1 cellular context compared by ENCODE assay signal in the genomic region with DNA sequence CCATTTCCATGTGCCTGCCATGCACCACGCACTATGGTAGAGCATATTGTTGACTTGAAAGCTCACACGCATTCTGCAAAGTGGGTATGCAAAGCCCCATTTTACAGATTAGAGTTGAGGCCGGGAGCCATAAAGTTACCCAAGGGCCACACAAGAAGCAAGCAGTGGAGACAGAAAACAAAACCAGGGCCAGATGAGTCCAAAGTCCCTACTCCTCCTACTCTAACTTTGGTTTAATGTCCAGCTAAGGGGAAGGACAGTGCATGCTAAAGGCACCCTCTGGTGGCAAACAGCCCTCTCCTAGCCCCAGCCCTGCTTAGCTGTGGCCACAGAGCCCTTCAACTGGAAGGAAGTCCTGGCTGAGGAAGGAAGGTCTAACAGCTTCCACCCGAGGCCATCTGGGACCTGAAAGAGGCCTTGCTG.
A peak's percentile ranks its signal among the peaks of the same experiment; 100 is the strongest.
TF ChIP-seq lines count a peak whose summit lies in the region.

No MANE protein-coding gene starts in this region.

TF ChIP-seq in HepG2, 621 proteins besides CTCF, POLR2A, EP300 and RAD21 (continued from another document):
- TF ChIP-seq, protein P1, sequence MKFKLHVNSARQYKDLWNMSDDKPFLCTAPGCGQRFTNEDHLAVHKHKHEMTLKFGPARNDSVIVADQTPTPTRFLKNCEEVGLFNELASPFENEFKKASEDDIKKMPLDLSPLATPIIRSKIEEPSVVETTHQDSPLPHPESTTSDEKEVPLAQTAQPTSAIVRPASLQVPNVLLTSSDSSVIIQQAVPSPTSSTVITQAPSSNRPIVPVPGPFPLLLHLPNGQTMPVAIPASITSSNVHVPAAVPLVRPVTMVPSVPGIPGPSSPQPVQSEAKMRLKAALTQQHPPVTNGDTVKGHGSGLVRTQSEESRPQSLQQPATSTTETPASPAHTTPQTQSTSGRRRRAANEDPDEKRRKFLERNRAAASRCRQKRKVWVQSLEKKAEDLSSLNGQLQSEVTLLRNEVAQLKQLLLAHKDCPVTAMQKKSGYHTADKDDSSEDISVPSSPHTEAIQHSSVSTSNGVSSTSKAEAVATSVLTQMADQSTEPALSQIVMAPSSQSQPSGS (CRISPR knock-in tag; IDR thresholded peaks at IDR 0.05), result 0 out of 2 replicates have a peak, but pooled peaks have one; percentile 38
- TF ChIP-seq HOXD1 (CRISPR knock-in tag; IDR thresholded peaks at IDR 0.05) (no peak), ZKSCAN5 (CRISPR knock-in tag; IDR thresholded peaks at IDR 0.05) (no peak), ZNF501 (CRISPR knock-in tag; IDR thresholded peaks at IDR 0.05) (peak; percentile 63; the same call in 1 of the 2 replicates), ZFP90 (CRISPR knock-in tag; IDR thresholded peaks at IDR 0.05; ENCODE audit: borderline replicate concordance) (no peak), ZBTB7A (CRISPR knock-in tag; IDR thresholded peaks at IDR 0.05) (no peak), BRCA1 (CRISPR knock-in tag; IDR thresholded peaks at IDR 0.05) (no peak), CBFB (CRISPR knock-in tag; IDR thresholded peaks at IDR 0.05) (no peak), ZNF879 (CRISPR knock-in tag; IDR thresholded peaks at IDR 0.05) (no peak), XRCC5 (optimal IDR thresholded peaks at IDR 0.05; ENCODE audit: low read length) (peak; percentile 69), ZNF703 (CRISPR knock-in tag; IDR thresholded peaks at IDR 0.05; ENCODE audit: borderline replicate concordance) (no peak), KDM2A (CRISPR knock-in tag; IDR thresholded peaks at IDR 0.05; ENCODE audit: borderline replicate concordance, low read depth) (peak; percentile 53; the same call in 1 of the 2 replicates), ZNF878 (CRISPR knock-in tag; IDR thresholded peaks at IDR 0.05) (no peak), ZFP1 (CRISPR knock-in tag; IDR thresholded peaks at IDR 0.05) (no peak), ZNF274 (CRISPR knock-in tag; IDR thresholded peaks at IDR 0.05) (no peak), ZNF713 (CRISPR knock-in tag; IDR thresholded peaks at IDR 0.05) (no peak), REXO4 (CRISPR knock-in tag; IDR thresholded peaks at IDR 0.05; ENCODE audit: borderline replicate concordance) (no peak), SP5 (CRISPR knock-in tag; IDR thresholded peaks at IDR 0.05; ENCODE audit: borderline replicate concordance, low read depth) (peak; percentile 98), RBM22 (optimal IDR thresholded peaks at IDR 0.05; ENCODE audit: low read length) (peak; percentile 20), ZSCAN20 (CRISPR knock-in tag; IDR thresholded peaks at IDR 0.05; ENCODE audit: borderline replicate concordance) (peak; percentile 97), NR3C1 (CRISPR knock-in tag; IDR thresholded peaks at IDR 0.05) (no peak), TGIF2 (CRISPR knock-in tag; IDR thresholded peaks at IDR 0.05) (no peak), RAD51 (IDR thresholded peaks at IDR 0.05; ENCODE audit: borderline replicate concordance) (no peak), SOX13 (IDR thresholded peaks at IDR 0.05) (no peak), SOX13 (CRISPR knock-in tag; conservative IDR thresholded peaks at IDR 0.05 in 1 of 2, IDR thresholded peaks at IDR 0.05 in 1 of 2) (peak in 1 of 2 experiments; percentile 36; a peak in 2 of 4 replicates), NCOA5 (CRISPR knock-in tag; IDR thresholded peaks at IDR 0.05) (no peak), THAP11 (CRISPR knock-in tag; IDR thresholded peaks at IDR 0.05) (0 out of 2 replicates have a peak, but pooled peaks have one; percentile 48), FLYWCH1 (CRISPR knock-in tag; IDR thresholded peaks at IDR 0.05) (no peak), MEF2D (CRISPR knock-in tag; IDR thresholded peaks at IDR 0.05) (no peak), GZF1 (CRISPR knock-in tag; IDR thresholded peaks at IDR 0.05) (no peak), DR1 (CRISPR knock-in tag; IDR thresholded peaks at IDR 0.05) (no peak), CCDC6 (CRISPR knock-in tag; IDR thresholded peaks at IDR 0.05) (no peak)
- TF ChIP-seq, protein P2, sequence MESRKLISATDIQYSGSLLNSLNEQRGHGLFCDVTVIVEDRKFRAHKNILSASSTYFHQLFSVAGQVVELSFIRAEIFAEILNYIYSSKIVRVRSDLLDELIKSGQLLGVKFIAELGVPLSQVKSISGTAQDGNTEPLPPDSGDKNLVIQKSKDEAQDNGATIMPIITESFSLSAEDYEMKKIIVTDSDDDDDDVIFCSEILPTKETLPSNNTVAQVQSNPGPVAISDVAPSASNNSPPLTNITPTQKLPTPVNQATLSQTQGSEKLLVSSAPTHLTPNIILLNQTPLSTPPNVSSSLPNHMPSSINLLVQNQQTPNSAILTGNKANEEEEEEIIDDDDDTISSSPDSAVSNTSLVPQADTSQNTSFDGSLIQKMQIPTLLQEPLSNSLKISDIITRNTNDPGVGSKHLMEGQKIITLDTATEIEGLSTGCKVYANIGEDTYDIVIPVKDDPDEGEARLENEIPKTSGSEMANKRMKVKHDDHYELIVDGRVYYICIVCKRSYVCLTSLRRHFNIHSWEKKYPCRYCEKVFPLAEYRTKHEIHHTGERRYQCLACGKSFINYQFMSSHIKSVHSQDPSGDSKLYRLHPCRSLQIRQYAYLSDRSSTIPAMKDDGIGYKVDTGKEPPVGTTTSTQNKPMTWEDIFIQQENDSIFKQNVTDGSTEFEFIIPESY (CRISPR knock-in tag; IDR thresholded peaks at IDR 0.05), result 0 out of 2 replicates have a peak, but pooled peaks have one; percentile 5
- TF ChIP-seq, protein P3, sequence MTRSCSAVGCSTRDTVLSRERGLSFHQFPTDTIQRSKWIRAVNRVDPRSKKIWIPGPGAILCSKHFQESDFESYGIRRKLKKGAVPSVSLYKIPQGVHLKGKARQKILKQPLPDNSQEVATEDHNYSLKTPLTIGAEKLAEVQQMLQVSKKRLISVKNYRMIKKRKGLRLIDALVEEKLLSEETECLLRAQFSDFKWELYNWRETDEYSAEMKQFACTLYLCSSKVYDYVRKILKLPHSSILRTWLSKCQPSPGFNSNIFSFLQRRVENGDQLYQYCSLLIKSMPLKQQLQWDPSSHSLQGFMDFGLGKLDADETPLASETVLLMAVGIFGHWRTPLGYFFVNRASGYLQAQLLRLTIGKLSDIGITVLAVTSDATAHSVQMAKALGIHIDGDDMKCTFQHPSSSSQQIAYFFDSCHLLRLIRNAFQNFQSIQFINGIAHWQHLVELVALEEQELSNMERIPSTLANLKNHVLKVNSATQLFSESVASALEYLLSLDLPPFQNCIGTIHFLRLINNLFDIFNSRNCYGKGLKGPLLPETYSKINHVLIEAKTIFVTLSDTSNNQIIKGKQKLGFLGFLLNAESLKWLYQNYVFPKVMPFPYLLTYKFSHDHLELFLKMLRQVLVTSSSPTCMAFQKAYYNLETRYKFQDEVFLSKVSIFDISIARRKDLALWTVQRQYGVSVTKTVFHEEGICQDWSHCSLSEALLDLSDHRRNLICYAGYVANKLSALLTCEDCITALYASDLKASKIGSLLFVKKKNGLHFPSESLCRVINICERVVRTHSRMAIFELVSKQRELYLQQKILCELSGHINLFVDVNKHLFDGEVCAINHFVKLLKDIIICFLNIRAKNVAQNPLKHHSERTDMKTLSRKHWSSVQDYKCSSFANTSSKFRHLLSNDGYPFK (CRISPR knock-in tag; IDR thresholded peaks at IDR 0.05; ENCODE audit: borderline replicate concordance), result no peak; the same call in 1 of the 2 replicates
- TF ChIP-seq, protein P4, sequence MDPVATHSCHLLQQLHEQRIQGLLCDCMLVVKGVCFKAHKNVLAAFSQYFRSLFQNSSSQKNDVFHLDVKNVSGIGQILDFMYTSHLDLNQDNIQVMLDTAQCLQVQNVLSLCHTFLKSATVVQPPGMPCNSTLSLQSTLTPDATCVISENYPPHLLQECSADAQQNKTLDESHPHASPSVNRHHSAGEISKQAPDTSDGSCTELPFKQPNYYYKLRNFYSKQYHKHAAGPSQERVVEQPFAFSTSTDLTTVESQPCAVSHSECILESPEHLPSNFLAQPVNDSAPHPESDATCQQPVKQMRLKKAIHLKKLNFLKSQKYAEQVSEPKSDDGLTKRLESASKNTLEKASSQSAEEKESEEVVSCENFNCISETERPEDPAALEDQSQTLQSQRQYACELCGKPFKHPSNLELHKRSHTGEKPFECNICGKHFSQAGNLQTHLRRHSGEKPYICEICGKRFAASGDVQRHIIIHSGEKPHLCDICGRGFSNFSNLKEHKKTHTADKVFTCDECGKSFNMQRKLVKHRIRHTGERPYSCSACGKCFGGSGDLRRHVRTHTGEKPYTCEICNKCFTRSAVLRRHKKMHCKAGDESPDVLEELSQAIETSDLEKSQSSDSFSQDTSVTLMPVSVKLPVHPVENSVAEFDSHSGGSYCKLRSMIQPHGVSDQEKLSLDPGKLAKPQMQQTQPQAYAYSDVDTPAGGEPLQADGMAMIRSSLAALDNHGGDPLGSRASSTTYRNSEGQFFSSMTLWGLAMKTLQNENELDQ (CRISPR knock-in tag; IDR thresholded peaks at IDR 0.05; ENCODE audit: borderline replicate concordance), result no peak
- TF ChIP-seq, protein P5, sequence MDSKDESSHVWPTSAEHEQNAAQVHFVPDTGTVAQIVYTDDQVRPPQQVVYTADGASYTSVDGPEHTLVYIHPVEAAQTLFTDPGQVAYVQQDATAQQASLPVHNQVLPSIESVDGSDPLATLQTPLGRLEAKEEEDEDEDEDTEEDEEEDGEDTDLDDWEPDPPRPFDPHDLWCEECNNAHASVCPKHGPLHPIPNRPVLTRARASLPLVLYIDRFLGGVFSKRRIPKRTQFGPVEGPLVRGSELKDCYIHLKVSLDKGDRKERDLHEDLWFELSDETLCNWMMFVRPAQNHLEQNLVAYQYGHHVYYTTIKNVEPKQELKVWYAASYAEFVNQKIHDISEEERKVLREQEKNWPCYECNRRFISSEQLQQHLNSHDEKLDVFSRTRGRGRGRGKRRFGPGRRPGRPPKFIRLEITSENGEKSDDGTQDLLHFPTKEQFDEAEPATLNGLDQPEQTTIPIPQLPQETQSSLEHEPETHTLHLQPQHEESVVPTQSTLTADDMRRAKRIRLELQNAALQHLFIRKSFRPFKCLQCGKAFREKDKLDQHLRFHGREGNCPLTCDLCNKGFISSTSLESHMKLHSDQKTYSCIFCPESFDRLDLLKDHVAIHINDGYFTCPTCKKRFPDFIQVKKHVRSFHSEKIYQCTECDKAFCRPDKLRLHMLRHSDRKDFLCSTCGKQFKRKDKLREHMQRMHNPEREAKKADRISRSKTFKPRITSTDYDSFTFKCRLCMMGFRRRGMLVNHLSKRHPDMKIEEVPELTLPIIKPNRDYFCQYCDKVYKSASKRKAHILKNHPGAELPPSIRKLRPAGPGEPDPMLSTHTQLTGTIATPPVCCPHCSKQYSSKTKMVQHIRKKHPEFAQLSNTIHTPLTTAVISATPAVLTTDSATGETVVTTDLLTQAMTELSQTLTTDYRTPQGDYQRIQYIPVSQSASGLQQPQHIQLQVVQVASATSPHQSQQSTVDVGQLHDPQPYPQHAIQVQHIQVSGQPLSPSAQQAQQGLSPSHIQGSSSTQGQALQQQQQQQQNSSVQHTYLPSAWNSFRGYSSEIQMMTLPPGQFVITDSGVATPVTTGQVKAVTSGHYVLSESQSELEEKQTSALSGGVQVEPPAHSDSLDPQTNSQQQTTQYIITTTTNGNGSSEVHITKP (CRISPR knock-in tag; IDR thresholded peaks at IDR 0.05; ENCODE audit: low read depth), result no peak
- TF ChIP-seq, protein P6, sequence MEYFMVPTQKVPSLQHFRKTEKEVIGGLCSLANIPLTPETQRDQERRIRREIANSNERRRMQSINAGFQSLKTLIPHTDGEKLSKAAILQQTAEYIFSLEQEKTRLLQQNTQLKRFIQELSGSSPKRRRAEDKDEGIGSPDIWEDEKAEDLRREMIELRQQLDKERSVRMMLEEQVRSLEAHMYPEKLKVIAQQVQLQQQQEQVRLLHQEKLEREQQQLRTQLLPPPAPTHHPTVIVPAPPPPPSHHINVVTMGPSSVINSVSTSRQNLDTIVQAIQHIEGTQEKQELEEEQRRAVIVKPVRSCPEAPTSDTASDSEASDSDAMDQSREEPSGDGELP (IDR thresholded peaks at IDR 0.05; ENCODE audit: borderline replicate concordance, low read depth), result no peak
- TF ChIP-seq, protein P7, sequence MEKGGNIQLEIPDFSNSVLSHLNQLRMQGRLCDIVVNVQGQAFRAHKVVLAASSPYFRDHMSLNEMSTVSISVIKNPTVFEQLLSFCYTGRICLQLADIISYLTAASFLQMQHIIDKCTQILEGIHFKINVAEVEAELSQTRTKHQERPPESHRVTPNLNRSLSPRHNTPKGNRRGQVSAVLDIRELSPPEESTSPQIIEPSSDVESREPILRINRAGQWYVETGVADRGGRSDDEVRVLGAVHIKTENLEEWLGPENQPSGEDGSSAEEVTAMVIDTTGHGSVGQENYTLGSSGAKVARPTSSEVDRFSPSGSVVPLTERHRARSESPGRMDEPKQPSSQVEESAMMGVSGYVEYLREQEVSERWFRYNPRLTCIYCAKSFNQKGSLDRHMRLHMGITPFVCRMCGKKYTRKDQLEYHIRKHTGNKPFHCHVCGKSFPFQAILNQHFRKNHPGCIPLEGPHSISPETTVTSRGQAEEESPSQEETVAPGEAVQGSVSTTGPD (CRISPR knock-in tag; IDR thresholded peaks at IDR 0.05), result 0 out of 2 replicates have a peak, but pooled peaks have one; percentile 34
- TF ChIP-seq, protein P8, sequence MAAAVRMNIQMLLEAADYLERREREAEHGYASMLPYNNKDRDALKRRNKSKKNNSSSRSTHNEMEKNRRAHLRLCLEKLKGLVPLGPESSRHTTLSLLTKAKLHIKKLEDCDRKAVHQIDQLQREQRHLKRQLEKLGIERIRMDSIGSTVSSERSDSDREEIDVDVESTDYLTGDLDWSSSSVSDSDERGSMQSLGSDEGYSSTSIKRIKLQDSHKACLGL (CRISPR knock-in tag; IDR thresholded peaks at IDR 0.05), result no peak
